ENCODE assay signal across 27 cellular contexts in genomic region chr5:175353876-175354275, GRCh38.
"Had no signal": no experiment of that assay in that cellular context is flagged by ENCODE, and none has a peak within 500 bp of the region (broad histone marks: within the 10 kb centered on the region; RNA-seq: fewer than 3 reads in every experiment).

No MANE protein-coding gene starts in this region.

- ATAC-seq: left colon; left lung; lower lobe of right lung; naive thymus-derived CD8-positive, alpha-beta T cell; pancreas; right cardiac atrium; sciatic nerve; stimulated activated memory B cell treated with anti-CD40 and anti-IgM and Interleukin-4, amounts not matched to agents 10 μg/mL and 1 μg/mL and 100 μg/mL, for 72 hours; stimulated activated naive CD8-positive, alpha-beta T cell treated with anti-CD3 and anti-CD28 coated beads, Interleukin-15, amount 100 ng/mL, for 72 hours had no signal

- H3K4me1 ChIP-seq: left lung, lower lobe of right lung, pancreas, prostate gland, spleen, tibial nerve, upper lobe of left lung, vagina had no signal

- H3K9me3 ChIP-seq: left lung, lower lobe of right lung, pancreas, prostate gland, spleen, tibial nerve, upper lobe of left lung, vagina had no signal

- H3K27ac ChIP-seq: left lung, lower lobe of right lung, pancreas, prostate gland, skin epidermis, spleen, tibial nerve, upper lobe of left lung, vagina had no signal

- H3K27me3 ChIP-seq: pancreas, tibial nerve, upper lobe of left lung, vagina had no signal

- H3K4me3 ChIP-seq: left lung, lower lobe of right lung, pancreas, prostate gland, skin epidermis, spleen, tibial nerve, upper lobe of left lung, vagina had no signal

- DNase-seq: hypothalamus; immature natural killer cell; kidney; left colon; left lung; lower lobe of right lung; mammary epithelial cell; mesenchymal stem cell; naive thymus-derived CD8-positive, alpha-beta T cell; nucleus accumbens; pancreas; posterior cingulate gyrus; retina; right cardiac atrium; spleen; stimulated activated CD4-positive, alpha-beta T cell treated with anti-CD3 and anti-CD28 coated beads, Interleukin-4, amount 100 ng/mL, for 4 hours; stimulated activated CD8-positive, alpha-beta memory T cell treated with anti-CD3 and anti-CD28 coated beads, Interleukin-4, amount 100 ng/mL, for 48 hours; stimulated activated naive CD4-positive, alpha-beta T cell treated with Interleukin-2 at 50 U/mL for 16 hours; stimulated activated naive CD8-positive, alpha-beta T cell treated with anti-CD3 and anti-CD28 coated beads, Interleukin-15, amount 100 ng/mL, for 72 hours; substantia nigra; upper lobe of left lung had no signal

- H3K36me3 ChIP-seq: left lung, lower lobe of right lung, pancreas, prostate gland, spleen, tibial nerve, upper lobe of left lung, vagina had no signal
